1 cellular context compared by ENCODE assay signal in the genomic region with DNA sequence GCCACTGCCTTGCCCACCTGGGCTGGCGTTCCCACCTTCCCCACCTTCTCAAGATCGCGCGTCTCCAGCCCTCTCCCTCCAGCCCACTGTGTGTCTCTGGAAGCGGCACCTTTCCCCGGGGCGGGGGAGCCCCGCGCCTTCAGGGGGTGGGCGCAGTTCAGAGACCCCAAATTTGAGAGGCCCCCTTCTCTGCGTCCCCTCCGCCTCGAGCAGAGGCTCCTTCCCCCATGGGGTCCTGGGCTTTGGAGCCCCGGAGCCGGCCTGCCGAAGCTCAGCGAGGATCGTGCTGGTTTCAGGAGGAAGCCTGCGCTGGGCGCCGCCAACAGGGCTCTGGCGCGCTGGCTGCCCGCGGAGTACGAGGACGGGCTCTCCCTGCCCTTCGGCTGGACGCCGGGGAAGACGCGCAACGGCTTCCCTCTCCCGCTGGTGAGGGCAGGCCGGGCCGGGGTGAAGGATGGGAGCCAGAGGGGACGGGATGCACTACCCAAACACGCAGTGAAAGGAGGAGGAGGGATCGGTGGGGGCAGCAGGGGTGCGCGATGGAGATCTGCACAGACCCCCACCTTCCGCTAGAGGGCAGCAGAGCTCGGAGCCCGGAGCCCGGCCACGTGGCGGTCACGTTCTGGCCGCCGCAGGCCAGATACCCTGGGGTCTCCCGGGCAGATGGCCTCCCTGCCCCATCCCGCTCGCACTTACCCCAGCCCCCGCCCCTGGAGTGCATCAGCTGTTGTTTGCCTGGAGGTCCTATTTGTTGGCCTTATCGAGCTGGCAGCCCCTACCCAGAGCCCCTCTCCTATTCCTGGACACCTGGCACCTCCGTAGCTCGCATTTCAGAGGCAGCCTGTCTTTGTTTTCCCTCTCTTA.
TF ChIP-seq lines count a peak whose summit lies in the region.

No MANE protein-coding gene starts in this region.

TF ChIP-seq in K562, 482 proteins besides CTCF, POLR2A, EP300 and RAD21 (continued from another document and continues in another):
- 0 out of 2 replicates have a peak, but pooled peaks have one; percentile 53 for TF ChIP-seq ZBTB49 (CRISPR knock-in tag; IDR thresholded peaks at IDR 0.05; ENCODE audit: borderline replicate concordance)
- no peak for TF ChIP-seq GABPB2 (CRISPR knock-in tag; conservative IDR thresholded peaks at IDR 0.05)
- no peak for TF ChIP-seq CBX8 (IDR thresholded peaks at IDR 0.05; ENCODE audit: borderline replicate concordance, extremely low read depth, low read depth, low read length, poor library complexity, severe bottlenecking)
- no peak for TF ChIP-seq CHD4 (IDR thresholded peaks at IDR 0.05; ENCODE audit: insufficient read depth, insufficient replicate concordance, low read depth, low read length, poor library complexity, severe bottlenecking)
- TF ChIP-seq, protein P1, sequence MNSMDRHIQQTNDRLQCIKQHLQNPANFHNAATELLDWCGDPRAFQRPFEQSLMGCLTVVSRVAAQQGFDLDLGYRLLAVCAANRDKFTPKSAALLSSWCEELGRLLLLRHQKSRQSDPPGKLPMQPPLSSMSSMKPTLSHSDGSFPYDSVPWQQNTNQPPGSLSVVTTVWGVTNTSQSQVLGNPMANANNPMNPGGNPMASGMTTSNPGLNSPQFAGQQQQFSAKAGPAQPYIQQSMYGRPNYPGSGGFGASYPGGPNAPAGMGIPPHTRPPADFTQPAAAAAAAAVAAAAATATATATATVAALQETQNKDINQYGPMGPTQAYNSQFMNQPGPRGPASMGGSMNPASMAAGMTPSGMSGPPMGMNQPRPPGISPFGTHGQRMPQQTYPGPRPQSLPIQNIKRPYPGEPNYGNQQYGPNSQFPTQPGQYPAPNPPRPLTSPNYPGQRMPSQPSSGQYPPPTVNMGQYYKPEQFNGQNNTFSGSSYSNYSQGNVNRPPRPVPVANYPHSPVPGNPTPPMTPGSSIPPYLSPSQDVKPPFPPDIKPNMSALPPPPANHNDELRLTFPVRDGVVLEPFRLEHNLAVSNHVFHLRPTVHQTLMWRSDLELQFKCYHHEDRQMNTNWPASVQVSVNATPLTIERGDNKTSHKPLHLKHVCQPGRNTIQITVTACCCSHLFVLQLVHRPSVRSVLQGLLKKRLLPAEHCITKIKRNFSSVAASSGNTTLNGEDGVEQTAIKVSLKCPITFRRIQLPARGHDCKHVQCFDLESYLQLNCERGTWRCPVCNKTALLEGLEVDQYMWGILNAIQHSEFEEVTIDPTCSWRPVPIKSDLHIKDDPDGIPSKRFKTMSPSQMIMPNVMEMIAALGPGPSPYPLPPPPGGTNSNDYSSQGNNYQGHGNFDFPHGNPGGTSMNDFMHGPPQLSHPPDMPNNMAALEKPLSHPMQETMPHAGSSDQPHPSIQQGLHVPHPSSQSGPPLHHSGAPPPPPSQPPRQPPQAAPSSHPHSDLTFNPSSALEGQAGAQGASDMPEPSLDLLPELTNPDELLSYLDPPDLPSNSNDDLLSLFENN (IDR thresholded peaks at IDR 0.05; ENCODE audit: low read depth in 2 of 2, low read length in 2 of 2), result no peak
- no peak for TF ChIP-seq PCBP2 (IDR thresholded peaks at IDR 0.05; ENCODE audit: low read depth, low read length, poor library complexity, severe bottlenecking)
- TF ChIP-seq SMARCE1 (IDR thresholded peaks at IDR 0.05), result no peak
- TF ChIP-seq ZEB2 (IDR thresholded peaks at IDR 0.05), result no peak
- TF ChIP-seq ETV1 (tag; conservative IDR thresholded peaks at IDR 0.05; ENCODE audit: low read depth), result no peak
- TF ChIP-seq TRIM24 (IDR thresholded peaks at IDR 0.05), result no peak
- TF ChIP-seq ZNF696 (CRISPR knock-in tag; conservative IDR thresholded peaks at IDR 0.05), result no peak
- no peak for TF ChIP-seq CHAMP1 (IDR thresholded peaks at IDR 0.05)
- TF ChIP-seq CSDE1 (IDR thresholded peaks at IDR 0.05), result no peak
- TF ChIP-seq LARP7 (IDR thresholded peaks at IDR 0.05), result no peak
- no peak for TF ChIP-seq SAP30 (IDR thresholded peaks at IDR 0.05; ENCODE audit: borderline replicate concordance, insufficient read depth, low read depth, low read length, poor library complexity, severe bottlenecking)
- no peak for TF ChIP-seq ZNF695 (CRISPR knock-in tag; IDR thresholded peaks at IDR 0.05)
- TF ChIP-seq CHD7 (IDR thresholded peaks at IDR 0.05; ENCODE audit: low read depth, low read length), result no peak
- no peak for TF ChIP-seq JUND (IDR thresholded peaks at IDR 0.05; ENCODE audit: borderline replicate concordance, low read depth, low read length)
- peak; percentile 15; the same call in 1 of the 3 replicates for TF ChIP-seq JUND (tag; IDR thresholded peaks at IDR 0.05; ENCODE audit: borderline replicate concordance, low read depth, low read length)
- TF ChIP-seq GATA2 (CRISPR knock-in tag; IDR thresholded peaks at IDR 0.05), result 0 out of 2 replicates have a peak, but pooled peaks have one; percentile 12
- no peak for TF ChIP-seq ZNF766 (CRISPR knock-in tag; conservative IDR thresholded peaks at IDR 0.05)
- no peak for TF ChIP-seq ZNF3 (CRISPR knock-in tag; IDR thresholded peaks at IDR 0.05)
- TF ChIP-seq, protein P2, sequence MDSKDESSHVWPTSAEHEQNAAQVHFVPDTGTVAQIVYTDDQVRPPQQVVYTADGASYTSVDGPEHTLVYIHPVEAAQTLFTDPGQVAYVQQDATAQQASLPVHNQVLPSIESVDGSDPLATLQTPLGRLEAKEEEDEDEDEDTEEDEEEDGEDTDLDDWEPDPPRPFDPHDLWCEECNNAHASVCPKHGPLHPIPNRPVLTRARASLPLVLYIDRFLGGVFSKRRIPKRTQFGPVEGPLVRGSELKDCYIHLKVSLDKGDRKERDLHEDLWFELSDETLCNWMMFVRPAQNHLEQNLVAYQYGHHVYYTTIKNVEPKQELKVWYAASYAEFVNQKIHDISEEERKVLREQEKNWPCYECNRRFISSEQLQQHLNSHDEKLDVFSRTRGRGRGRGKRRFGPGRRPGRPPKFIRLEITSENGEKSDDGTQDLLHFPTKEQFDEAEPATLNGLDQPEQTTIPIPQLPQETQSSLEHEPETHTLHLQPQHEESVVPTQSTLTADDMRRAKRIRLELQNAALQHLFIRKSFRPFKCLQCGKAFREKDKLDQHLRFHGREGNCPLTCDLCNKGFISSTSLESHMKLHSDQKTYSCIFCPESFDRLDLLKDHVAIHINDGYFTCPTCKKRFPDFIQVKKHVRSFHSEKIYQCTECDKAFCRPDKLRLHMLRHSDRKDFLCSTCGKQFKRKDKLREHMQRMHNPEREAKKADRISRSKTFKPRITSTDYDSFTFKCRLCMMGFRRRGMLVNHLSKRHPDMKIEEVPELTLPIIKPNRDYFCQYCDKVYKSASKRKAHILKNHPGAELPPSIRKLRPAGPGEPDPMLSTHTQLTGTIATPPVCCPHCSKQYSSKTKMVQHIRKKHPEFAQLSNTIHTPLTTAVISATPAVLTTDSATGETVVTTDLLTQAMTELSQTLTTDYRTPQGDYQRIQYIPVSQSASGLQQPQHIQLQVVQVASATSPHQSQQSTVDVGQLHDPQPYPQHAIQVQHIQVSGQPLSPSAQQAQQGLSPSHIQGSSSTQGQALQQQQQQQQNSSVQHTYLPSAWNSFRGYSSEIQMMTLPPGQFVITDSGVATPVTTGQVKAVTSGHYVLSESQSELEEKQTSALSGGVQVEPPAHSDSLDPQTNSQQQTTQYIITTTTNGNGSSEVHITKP (IDR thresholded peaks at IDR 0.05; ENCODE audit: partially characterized antibody), result no peak
- TF ChIP-seq PHF8 (IDR thresholded peaks at IDR 0.05; ENCODE audit: borderline replicate concordance, low read length), result no peak
